ENCODE assay signal across 8 cellular contexts in the genomic region with DNA sequence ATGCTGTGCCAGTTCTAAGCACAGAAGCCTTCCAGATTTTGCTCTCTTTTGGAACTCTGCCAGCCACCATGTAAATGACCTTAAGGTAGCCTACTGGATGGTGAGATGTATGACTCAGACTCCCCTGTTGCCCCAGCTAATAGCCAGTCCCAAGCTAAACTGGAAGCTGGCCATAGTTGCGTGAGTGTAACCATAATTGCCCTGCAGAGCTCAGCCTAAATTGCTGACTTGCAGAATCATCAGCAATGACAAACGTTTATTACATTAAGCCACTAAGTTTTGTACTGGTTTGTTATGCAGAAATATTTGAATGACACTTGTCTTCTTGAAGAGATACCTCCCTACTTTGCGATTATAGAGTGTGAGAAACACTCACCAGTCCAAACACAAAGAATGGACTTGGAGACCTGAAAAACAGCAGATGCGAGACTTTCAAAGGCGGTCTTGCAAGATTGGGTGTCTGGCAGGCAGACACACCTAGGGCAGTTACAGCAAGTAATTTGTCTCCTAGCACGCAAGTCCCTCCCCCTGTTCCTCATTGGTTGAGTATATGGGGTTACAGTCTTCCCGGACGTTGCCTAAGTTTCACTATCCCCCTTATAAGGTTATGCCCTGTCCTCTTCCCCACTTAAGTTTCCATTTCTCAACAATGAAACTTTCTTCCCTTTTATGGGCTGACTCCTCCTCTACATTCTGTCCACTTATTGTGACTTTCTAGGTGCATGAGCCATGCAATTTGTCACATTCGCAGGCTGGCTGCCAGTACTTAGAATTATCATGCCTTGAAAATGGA.
DNase-seq lines count a peak whose midpoint lies in the region; ATAC-seq and TF ChIP-seq lines count a peak whose summit lies in the region.

No MANE protein-coding gene starts in this region.

- no peaks in the 10 kb centered on the region for H3K27me3 Mint-ChIP-seq in GM23338 (ENCODE audit: insufficient read depth, low read depth, poor library complexity)

- DNase-seq in ELR (ENCODE audit: low read depth) (peak; percentile 93), GM23338 (ENCODE audit: low spot score) (peak; percentile 19), NCI-H2081 treated with DMSO at 0.1 percent for 48 hours (lab: John Stamatoyannopoulos, UW) (peak; percentile 10), colonic mucosa (peak; percentile 67), omental fat pad (ENCODE audit: low spot score) (no peak), A673 (ENCODE audit: low spot score) (no peak), NCI-H1694 (lab: John Stamatoyannopoulos, UW) (no peak)

- peaks cover 3% of the 10 kb centered on the region; the same call in 1 of the 2 replicates for H3K9me2 ChIP-seq in GM23338 (ENCODE audit: insufficient read depth)

- peaks cover 21% of the 10 kb centered on the region for H3K4me1 Mint-ChIP-seq in GM23338

- H3K36me3 Mint-ChIP-seq in GM23338 (ENCODE audit: low read depth), result peaks cover 7% of the 10 kb centered on the region; the same call in 1 of the 3 replicates

- intact Hi-C loops in colonic mucosa (cut with DNase I), result no loop called here
- intact Hi-C loops in A673 (cut with micrococcal nuclease; ENCODE audit: unreplicated experiment), result no loop called here

- no peak overlapping the region for H3K4me3 ChIP-seq in GM23338
- no peak overlapping the region for H3K4me3 ChIP-seq in colonic mucosa
- H3K4me3 ChIP-seq in A673 (ENCODE audit: low read depth, low read length, poor library complexity, severe bottlenecking), result no peak overlapping the region

- H3K9me3 Mint-ChIP-seq in GM23338, result peaks cover 5% of the 10 kb centered on the region; the same call in 2 of the 3 replicates

- BruUV-seq in A673 (replicated peaks; lab: Mats Ljungman, UMichigan), result no TSS peak

- H3K4me2 ChIP-seq in GM23338, result no peak overlapping the region

- TF ChIP-seq CTCF in GM23338 (conservative IDR thresholded peaks at IDR 0.05; ENCODE audit: low read depth in 2 of 2) (no peak), colonic mucosa (IDR thresholded peaks at IDR 0.05) (no peak), omental fat pad (IDR thresholded peaks at IDR 0.05) (no peak), A673 (conservative IDR thresholded peaks at IDR 0.05; ENCODE audit: low read depth, low read length) (no peak)

- H3K9me3 ChIP-seq in colonic mucosa (no peaks in the 10 kb centered on the region), A673 (ENCODE audit: low read depth, low read length, poor library complexity, severe bottlenecking) (no peaks in the 10 kb centered on the region)

- H3K4me1 ChIP-seq in GM23338 (ENCODE audit: insufficient read depth) (peaks cover 2% of the 10 kb centered on the region), colonic mucosa (peaks cover 7% of the 10 kb centered on the region), A673 (ENCODE audit: insufficient read depth, low read length, poor library complexity, severe bottlenecking) (no peaks in the 10 kb centered on the region)

- H3K27ac ChIP-seq in GM23338 (ENCODE audit: low read depth) (no peak overlapping the region), colonic mucosa (peak overlapping the region; percentile 67), A673 (ENCODE audit: low read depth, low read length, poor library complexity, severe bottlenecking) (no peak overlapping the region)

- ATAC-seq in GM23338 (peak; percentile 27; the same call in 1 of the 3 replicates), omental fat pad (ENCODE audit: low FRiP score) (peak; percentile 53), HG03520 (IDR thresholded peaks at IDR 0.05; ENCODE audit: unreplicated experiment) (no peak)

- no peak overlapping the region for H3K27ac Mint-ChIP-seq in GM23338

- H3K4me3 Mint-ChIP-seq in GM23338, result no peak overlapping the region

- no peaks in the 10 kb centered on the region for H3K79me2 ChIP-seq in GM23338 (replicated peaks; ENCODE audit: insufficient read depth)

- H3K36me3 ChIP-seq in GM23338 (ENCODE audit: insufficient read depth), result no peaks in the 10 kb centered on the region
- no peaks in the 10 kb centered on the region for H3K36me3 ChIP-seq in colonic mucosa
- H3K36me3 ChIP-seq in A673 (ENCODE audit: insufficient read depth, low read length, poor library complexity, severe bottlenecking), result no peaks in the 10 kb centered on the region

- H2AFZ ChIP-seq in GM23338, result peak overlapping the region; percentile 80; the same call in 1 of the 2 replicates

- POLR2A ChIA-PET in A673 (lab: Charles Lee; ENCODE audit: low non-redundant PET), result no interaction called here

- H3K9ac ChIP-seq in colonic mucosa (ENCODE audit: low read depth in 2 of 2, low read length in 2 of 2), result no peak overlapping the region

- no peaks in the 10 kb centered on the region for H3F3A ChIP-seq in GM23338 (replicated peaks; ENCODE audit: low read depth)

- no peaks in the 10 kb centered on the region for H4K20me1 ChIP-seq in GM23338 (replicated peaks; ENCODE audit: insufficient read depth)

- CTCF ChIA-PET in A673 (lab: Charles Lee), result no interaction called here

- H3K27me3 ChIP-seq in GM23338 (ENCODE audit: insufficient read depth), result no peaks in the 10 kb centered on the region
- H3K27me3 ChIP-seq in colonic mucosa, result no peaks in the 10 kb centered on the region
- no peaks in the 10 kb centered on the region for H3K27me3 ChIP-seq in A673 (replicated peaks; ENCODE audit: insufficient read depth, low read depth, low read length, poor library complexity)

TF ChIP-seq in GM23338, 12 proteins besides CTCF, POLR2A, EP300 and RAD21:
- TF ChIP-seq, protein P1, sequence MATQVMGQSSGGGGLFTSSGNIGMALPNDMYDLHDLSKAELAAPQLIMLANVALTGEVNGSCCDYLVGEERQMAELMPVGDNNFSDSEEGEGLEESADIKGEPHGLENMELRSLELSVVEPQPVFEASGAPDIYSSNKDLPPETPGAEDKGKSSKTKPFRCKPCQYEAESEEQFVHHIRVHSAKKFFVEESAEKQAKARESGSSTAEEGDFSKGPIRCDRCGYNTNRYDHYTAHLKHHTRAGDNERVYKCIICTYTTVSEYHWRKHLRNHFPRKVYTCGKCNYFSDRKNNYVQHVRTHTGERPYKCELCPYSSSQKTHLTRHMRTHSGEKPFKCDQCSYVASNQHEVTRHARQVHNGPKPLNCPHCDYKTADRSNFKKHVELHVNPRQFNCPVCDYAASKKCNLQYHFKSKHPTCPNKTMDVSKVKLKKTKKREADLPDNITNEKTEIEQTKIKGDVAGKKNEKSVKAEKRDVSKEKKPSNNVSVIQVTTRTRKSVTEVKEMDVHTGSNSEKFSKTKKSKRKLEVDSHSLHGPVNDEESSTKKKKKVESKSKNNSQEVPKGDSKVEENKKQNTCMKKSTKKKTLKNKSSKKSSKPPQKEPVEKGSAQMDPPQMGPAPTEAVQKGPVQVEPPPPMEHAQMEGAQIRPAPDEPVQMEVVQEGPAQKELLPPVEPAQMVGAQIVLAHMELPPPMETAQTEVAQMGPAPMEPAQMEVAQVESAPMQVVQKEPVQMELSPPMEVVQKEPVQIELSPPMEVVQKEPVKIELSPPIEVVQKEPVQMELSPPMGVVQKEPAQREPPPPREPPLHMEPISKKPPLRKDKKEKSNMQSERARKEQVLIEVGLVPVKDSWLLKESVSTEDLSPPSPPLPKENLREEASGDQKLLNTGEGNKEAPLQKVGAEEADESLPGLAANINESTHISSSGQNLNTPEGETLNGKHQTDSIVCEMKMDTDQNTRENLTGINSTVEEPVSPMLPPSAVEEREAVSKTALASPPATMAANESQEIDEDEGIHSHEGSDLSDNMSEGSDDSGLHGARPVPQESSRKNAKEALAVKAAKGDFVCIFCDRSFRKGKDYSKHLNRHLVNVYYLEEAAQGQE (IDR thresholded peaks at IDR 0.05; ENCODE audit: unreplicated experiment), result no peak
- no peak for TF ChIP-seq NANOG (IDR thresholded peaks at IDR 0.05; ENCODE audit: borderline replicate concordance)
- no peak for TF ChIP-seq JUNB (IDR thresholded peaks at IDR 0.05; ENCODE audit: unreplicated experiment)
- TF ChIP-seq CREB1 (CRISPR knock-in tag; IDR thresholded peaks at IDR 0.05; ENCODE audit: low read depth), result no peak
- TF ChIP-seq, protein P2, sequence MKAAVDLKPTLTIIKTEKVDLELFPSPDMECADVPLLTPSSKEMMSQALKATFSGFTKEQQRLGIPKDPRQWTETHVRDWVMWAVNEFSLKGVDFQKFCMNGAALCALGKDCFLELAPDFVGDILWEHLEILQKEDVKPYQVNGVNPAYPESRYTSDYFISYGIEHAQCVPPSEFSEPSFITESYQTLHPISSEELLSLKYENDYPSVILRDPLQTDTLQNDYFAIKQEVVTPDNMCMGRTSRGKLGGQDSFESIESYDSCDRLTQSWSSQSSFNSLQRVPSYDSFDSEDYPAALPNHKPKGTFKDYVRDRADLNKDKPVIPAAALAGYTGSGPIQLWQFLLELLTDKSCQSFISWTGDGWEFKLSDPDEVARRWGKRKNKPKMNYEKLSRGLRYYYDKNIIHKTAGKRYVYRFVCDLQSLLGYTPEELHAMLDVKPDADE (IDR thresholded peaks at IDR 0.05), result no peak
- TF ChIP-seq ZNF114 (CRISPR knock-in tag; IDR thresholded peaks at IDR 0.05), result no peak
- TF ChIP-seq ZNF331 (CRISPR knock-in tag; IDR thresholded peaks at IDR 0.05; ENCODE audit: low read depth), result no peak
- TF ChIP-seq EZH2phosphoT487 (IDR thresholded peaks at IDR 0.05; ENCODE audit: unreplicated experiment), result no peak
- no peak for TF ChIP-seq EZH2 (IDR thresholded peaks at IDR 0.05; ENCODE audit: low read depth, unreplicated experiment)

Comparison
In these comparisons a context has a peak if more than half of its experiments do, and no peak if none do; other contexts are left out.
1. DNase-seq: peak in ELR (single experiment), GM23338 (single experiment), NCI-H2081 treated with DMSO at 0.1 percent for 48 hours (single experiment) and colonic mucosa (single experiment); none in omental fat pad (single experiment), A673 (single experiment) and NCI-H1694 (single experiment).